In genomic region chr3:101154386-101154785, GRCh38 we compare ENCODE assay signal across 25 cellular contexts.
DNase-seq lines count a peak whose midpoint lies in the region; ATAC-seq, FAIRE-seq and TF ChIP-seq lines count a peak whose summit lies in the region.
"Had no signal": no experiment of that assay in that cellular context is flagged by ENCODE, and none has a peak within 500 bp of the region (broad histone marks: within the 10 kb centered on the region; RNA-seq: fewer than 3 reads in every experiment).

No MANE protein-coding gene starts in this region.

- no peaks in the 10 kb centered on the region for H4K20me1 ChIP-seq in K562 (replicated peaks; ENCODE audit: control insufficient read depth, insufficient read depth, low read length)

- no peak overlapping the region for H3K27ac ChIP-seq in K562 (ENCODE audit: extremely low read depth, low read depth, low read length)
- H3K27ac ChIP-seq: 22Rv1 had no signal

- H3K9me1 ChIP-seq in K562 (ENCODE audit: control insufficient read depth, insufficient read depth, low read length): no peaks in the 10 kb centered on the region

- no peak overlapping the region for H3K4me3 ChIP-seq in K562
- H3K4me3 ChIP-seq: HAP-1 had no signal

- FAIRE-seq in K562 (lab: Jason Lieb, UNC): no peak
- FAIRE-seq: A204.1, GM12891, GM19239, H54 had no signal

- no peak for TF ChIP-seq CTCF in K562 (IDR thresholded peaks at IDR 0.05 in 2 of 3, conservative IDR thresholded peaks at IDR 0.05 in 1 of 3; ENCODE audit: insufficient read depth in 2 of 3, low read depth in 1 of 3, low read length in 3 of 3)
- TF ChIP-seq CTCF in omental fat pad (IDR thresholded peaks at IDR 0.05): no peak

- TF ChIP-seq EP300 in K562 (IDR thresholded peaks at IDR 0.05; ENCODE audit: low read length): no peak

- TF ChIP-seq RAD21 in K562 (CRISPR knock-in tag; conservative IDR thresholded peaks at IDR 0.05 in 1 of 2, IDR thresholded peaks at IDR 0.05 in 1 of 2): no peak

- no peak for ATAC-seq in K562
- ATAC-seq in omental fat pad (ENCODE audit: low FRiP score): peak; percentile 12
- ATAC-seq in GM18861 (IDR thresholded peaks at IDR 0.05; ENCODE audit: unreplicated experiment): no peak

- POLR2A ChIA-PET in K562 (lab: Yijun Ruan, JAX): no interaction called here

- no peak overlapping the region for H2AFZ ChIP-seq in K562 (ENCODE audit: low read depth, low read length)

- H3K27me3 ChIP-seq in K562 (ENCODE audit: control insufficient read depth in 2 of 2, insufficient read depth in 2 of 2, low read length in 2 of 2): no peaks in the 10 kb centered on the region

- in situ Hi-C loops in K562 (cut with MboI): no loop called here

- BruUV-seq in K562 (replicated peaks; lab: Mats Ljungman, UMichigan): no TSS peak

- H3K9ac ChIP-seq in K562 (ENCODE audit: insufficient read depth in 1 of 2, low read depth in 2 of 2, low read length in 2 of 2): no peak overlapping the region

- H3K79me2 ChIP-seq in K562 (ENCODE audit: control insufficient read depth, insufficient read depth, low read length): no peaks in the 10 kb centered on the region

- peak; percentile 65 for DNase-seq in NCI-H82 (lab: John Stamatoyannopoulos, UW)
- DNase-seq in NCI-H82 treated with DMSO at 0.1 percent for 48 hours (lab: John Stamatoyannopoulos, UW; ENCODE audit: unreplicated experiment): no peak
- DNase-seq in NCI-H226: peak; percentile 18
- DNase-seq in K562 (ENCODE audit: extremely low read depth in 1 of 4, low spot score in 3 of 4): no peak
- no peak for DNase-seq in omental fat pad (ENCODE audit: low spot score)
- no peak for DNase-seq in NCI-H345 treated with DMSO at 0.1 percent for 48 hours (lab: John Stamatoyannopoulos, UW; ENCODE audit: unreplicated experiment)
- DNase-seq in occipital lobe (lab: John Stamatoyannopoulos, UW): no peak
- DNase-seq: ACHN; AML-193; C1 segment of cervical spinal cord; Calu3; CD4-positive, alpha-beta memory T cell; COR-L47; DMS53; DMS79 treated with DMSO at 0.1 percent for 48 hours; GF-D8; GOT3; HFFc6 had no signal

- H3K36me3 ChIP-seq in K562 (ENCODE audit: control insufficient read depth, insufficient read depth, low read length): no peaks in the 10 kb centered on the region
- H3K36me3 ChIP-seq: HAP-1 had no signal

- no peak for TF ChIP-seq POLR2A in K562 (conservative IDR thresholded peaks at IDR 0.05)

- H3K4me1 ChIP-seq in K562 (replicated peaks in 1 of 2; ENCODE audit: control insufficient read depth in 2 of 2, insufficient read depth in 2 of 2, low read length in 2 of 2): peaks cover 0 to 14% of the 10 kb centered on the region in 2 experiments; a peak in 3 of 5 replicates
- H3K4me1 ChIP-seq: HAP-1 had no signal

- 43% methylated on average over 2 of the region's 2 CpGs for WGBS in K562 (ENCODE audit: insufficient coverage, low coverage, missing lambda C conversion rate)

- intact Hi-C loops in K562 (cut with micrococcal nuclease): no loop called here

- CTCF ChIA-PET in K562 (lab: Yijun Ruan, JAX; ENCODE audit: low intra/inter-chr PET ratio): no interaction called here

- no peak overlapping the region for H3K4me2 ChIP-seq in K562 (ENCODE audit: insufficient read depth, low read length)

- H3K9me3 ChIP-seq in K562 (replicated peaks; ENCODE audit: control insufficient read depth, insufficient read depth, low read depth, low read length): no peaks in the 10 kb centered on the region
- H3K9me3 ChIP-seq: HAP-1 had no signal

TF ChIP-seq in K562, 482 proteins besides CTCF, POLR2A, EP300 and RAD21:
- TF ChIP-seq PKNOX1 (IDR thresholded peaks at IDR 0.05) (0 out of 2 replicates have a peak, but pooled peaks have one; percentile 6), CUX1 (CRISPR knock-in tag; IDR thresholded peaks at IDR 0.05) (no peak)

Comparison
In these comparisons a context has a peak if more than half of its experiments do, and no peak if none do; other contexts are left out.
1. DNase-seq: peak in NCI-H82 (single experiment) and NCI-H226 (single experiment); none in NCI-H82 treated with DMSO at 0.1 percent for 48 hours (single experiment), K562 (0 of 4), omental fat pad (single experiment), NCI-H345 treated with DMSO at 0.1 percent for 48 hours (single experiment) and occipital lobe (single experiment).